Comparison of ENCODE assay signal across 6 cellular contexts in genomic region chr3:38320638-38321037, GRCh38. TPM values are rescaled to one million over a fixed set of nuclear protein-coding genes. Genes with fewer than 3 reads are reported as not detected.
"Had no signal": no experiment of that assay in that cellular context is flagged by ENCODE, and none has a peak within 500 bp of the region (broad histone marks: within the 10 kb centered on the region; RNA-seq: fewer than 3 reads in every experiment).

No MANE protein-coding gene starts in this region.

RNA-seq across cellular contexts. Expression of gene SLC22A14, which starts 38.5 kb away (rescaled TPM):
- total RNA-seq: dermis microvascular lymphatic vessel endothelial cell, endothelial cell of umbilical vein, epithelial cell of proximal tubule had no signal
- polyA plus RNA-seq: endothelial cell of umbilical vein, fibroblast of lung had no signal

RNA-seq across cellular contexts. Expression of gene SLC22A13, which starts 55.0 kb away (rescaled TPM):
- total RNA-seq: epithelial cell of proximal tubule, glomerular endothelial cell had no signal
- polyA plus RNA-seq: hepatocyte had no signal
